ENCODE assay signal across 8 cellular contexts in the genomic region with DNA sequence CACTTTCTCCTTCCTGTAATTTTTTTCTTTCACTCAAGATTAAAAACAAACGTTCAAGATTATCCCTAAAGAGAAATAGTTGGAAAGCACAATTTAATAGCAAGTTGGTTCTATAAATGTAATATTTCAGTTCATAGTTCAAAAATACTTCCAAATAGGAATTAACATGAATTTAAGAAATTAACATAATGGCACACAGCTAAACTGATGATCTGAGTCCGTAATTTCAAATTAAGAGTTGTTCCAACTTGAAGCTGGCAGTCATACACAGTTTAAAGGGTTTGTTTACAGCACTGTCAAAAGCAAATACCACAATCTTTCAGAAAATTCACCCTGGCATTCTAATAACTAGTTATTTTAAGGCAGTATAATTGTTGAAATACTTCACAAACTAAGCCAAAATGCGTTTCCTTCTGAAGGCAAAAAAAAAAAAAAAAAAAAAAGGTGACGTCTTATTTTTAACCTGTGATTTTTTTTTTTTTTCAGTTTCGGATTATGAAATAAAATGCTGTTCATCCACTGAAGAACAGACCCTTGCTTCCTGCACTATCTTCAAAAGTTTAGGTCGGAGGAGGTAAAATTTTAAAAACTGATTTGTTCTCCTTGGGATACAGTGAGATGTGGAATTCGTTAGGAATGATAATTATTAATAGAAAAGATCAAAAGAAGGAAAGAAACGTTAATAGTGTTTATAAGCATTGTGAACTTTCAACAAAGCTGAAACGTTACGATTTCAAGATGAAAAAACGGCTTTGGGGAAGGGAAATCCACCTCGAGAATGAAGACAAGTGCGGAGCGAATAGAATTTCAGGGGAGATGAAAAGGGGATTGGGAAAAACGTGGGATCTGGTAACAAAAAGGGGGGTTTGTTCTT. TPM values are rescaled to one million over a fixed set of nuclear protein-coding genes. Genes with fewer than 3 reads are reported as not detected.
DNase-seq lines count a peak whose midpoint lies in the region; ATAC-seq, FAIRE-seq and TF ChIP-seq lines count a peak whose summit lies in the region.

No MANE protein-coding gene starts in this region.

- H3K79me2 ChIP-seq in keratinocyte (ENCODE audit: control insufficient read depth, insufficient read depth, low read length), result peaks cover 44% of the 10 kb centered on the region

- dilution Hi-C loops in keratinocyte (cut with MboI; ENCODE audit: extremely low pct_ligation_motif_present, low sequenced_read_pairs), result no loop called here

- H3K36me3 ChIP-seq in left ventricle myocardium inferior (no peaks in the 10 kb centered on the region), keratinocyte (ENCODE audit: control insufficient read depth in 2 of 2, extremely low read depth in 1 of 2, insufficient read depth in 2 of 2, low read length in 2 of 2) (no peaks in the 10 kb centered on the region)

- no peak for FAIRE-seq in keratinocyte (lab: Jason Lieb, UNC)

- no peak for TF ChIP-seq CTCF in left ventricle myocardium inferior (IDR thresholded peaks at IDR 0.05; ENCODE audit: borderline replicate concordance)
- TF ChIP-seq CTCF in keratinocyte (optimal IDR thresholded peaks at IDR 0.05 in 1 of 3, IDR thresholded peaks at IDR 0.05 in 1 of 3, conservative IDR thresholded peaks at IDR 0.05 in 1 of 3; ENCODE audit: extremely low read depth in 1 of 3, insufficient read depth in 2 of 3, low read length in 3 of 3), result no peak

- H4K20me1 ChIP-seq in keratinocyte (ENCODE audit: control insufficient read depth, extremely low read depth, insufficient read depth, low read length), result no peaks in the 10 kb centered on the region

- H3K9me3 ChIP-seq in left ventricle myocardium inferior (replicated peaks) (no peaks in the 10 kb centered on the region), keratinocyte (ENCODE audit: control insufficient read depth, low read depth, low read length) (no peaks in the 10 kb centered on the region)

- H3K27me3 ChIP-seq in left ventricle myocardium inferior (ENCODE audit: low read depth), result no peaks in the 10 kb centered on the region
- no peaks in the 10 kb centered on the region for H3K27me3 ChIP-seq in keratinocyte (ENCODE audit: control insufficient read depth, extremely low read depth, insufficient read depth, low read length)

- H3K4me1 ChIP-seq in left ventricle myocardium inferior (peaks cover 72% of the 10 kb centered on the region), keratinocyte (ENCODE audit: control insufficient read depth, extremely low read depth, insufficient read depth, low read length) (peaks cover 19% of the 10 kb centered on the region)

- H3K4me2 ChIP-seq in keratinocyte (ENCODE audit: control insufficient read depth, extremely low read depth, insufficient read depth, low read depth, low read length), result peak overlapping the region; percentile 93

- H3K4me3 ChIP-seq in left ventricle myocardium inferior, result peak overlapping the region; percentile 78
- H3K4me3 ChIP-seq in keratinocyte (ENCODE audit: control insufficient read depth in 2 of 3, extremely low read depth in 1 of 3, insufficient read depth in 2 of 3, low read depth in 1 of 3, low read length in 3 of 3), result peak overlapping the region; percentile 85 to 93 (median 92)

- intact Hi-C loops in left ventricle myocardium inferior (cut with micrococcal nuclease), result no loop called here
- intact Hi-C loops in Right ventricle myocardium superior (cut with DNase I), result no loop called here

- no peak for ATAC-seq in Right ventricle myocardium superior (ENCODE audit: poor library complexity)
- ATAC-seq in HG02973 (IDR thresholded peaks at IDR 0.05; ENCODE audit: unreplicated experiment), result no peak
- no peak for ATAC-seq in GM21381 (IDR thresholded peaks at IDR 0.05; ENCODE audit: unreplicated experiment)

- H3K27ac ChIP-seq in left ventricle myocardium inferior (replicated peaks) (peak overlapping the region; percentile 98), keratinocyte (ENCODE audit: control insufficient read depth, insufficient read depth, low read length) (peak overlapping the region; percentile 98)

- peak overlapping the region; percentile 70 for H2AFZ ChIP-seq in keratinocyte (ENCODE audit: control insufficient read depth, low read length)

- no peaks in the 10 kb centered on the region for H3K9me1 ChIP-seq in keratinocyte (ENCODE audit: control insufficient read depth, extremely low read depth, insufficient read depth, low read length)

- no peak for DNase-seq in left ventricle myocardium inferior
- no peak for DNase-seq in Right ventricle myocardium superior
- peak; percentile 14 for DNase-seq in amniotic epithelial cell (ENCODE audit: low read depth)
- DNase-seq in keratinocyte (ENCODE audit: low read depth, low spot score), result no peak
- DNase-seq in superior temporal gyrus (ENCODE audit: extremely low spot score), result peak; percentile 71
- no peak for DNase-seq in NCI-H2029 (lab: John Stamatoyannopoulos, UW)

- peak overlapping the region; percentile 98 for H3K9ac ChIP-seq in keratinocyte (ENCODE audit: control insufficient read depth, extremely low read depth, insufficient read depth, low read length)

RNA-seq across cellular contexts. Expression of a gene that starts 0.9 kb away (rescaled TPM):
- total RNA-seq in left ventricle myocardium inferior (125 TPM), Right ventricle myocardium superior (137 TPM)
- 33.8 to 41.3 TPM (median 36.9 TPM) in 3 replicates for polyA plus RNA-seq in keratinocyte
- polyA plus RNA-seq in keratinocyte (2011; ENCODE audit: low read depth), result 15.3 TPM
- polyA plus RNA-seq in keratinocyte (2011; cell fraction: cytosol; rRNA removed), result 13.5 and 34.8 TPM in 2 replicates
- 29.0 and 39.4 TPM in 2 replicates for polyA plus RNA-seq in keratinocyte (2011; cell fraction: nucleus; rRNA removed)
- polyA plus RNA-seq in keratinocyte (2012; ENCODE audit: low replicate concordance), result 12.0 and 34.6 TPM in 2 replicates
- 36.6 to 127 TPM (median 93.2 TPM) in 3 replicates for polyA minus RNA-seq in keratinocyte
- polyA minus RNA-seq in keratinocyte (2011; cell fraction: cytosol; rRNA and poly(A)+ RNA removed), result 62.5 TPM
- polyA minus RNA-seq in keratinocyte (2011; cell fraction: nucleus; rRNA and poly(A)+ RNA removed), result 90.0 and 151 TPM in 2 replicates

Comparison
In these comparisons a context has a peak if more than half of its experiments do, and no peak if none do; other contexts are left out.
1. DNase-seq: peak in amniotic epithelial cell (single experiment) and superior temporal gyrus (single experiment); none in left ventricle myocardium inferior (single experiment), Right ventricle myocardium superior (single experiment), keratinocyte (single experiment) and NCI-H2029 (single experiment).